1 cellular context compared by ENCODE assay signal in genomic region chr1:204087893-204088528, GRCh38.
TF ChIP-seq lines count a peak whose summit lies in the region.

No MANE protein-coding gene starts in this region.

TF ChIP-seq in H1, 55 proteins besides CTCF, POLR2A, EP300 and RAD21:
- TF ChIP-seq E2F6 (IDR thresholded peaks at IDR 0.05) (no peak), CHD1 (IDR thresholded peaks at IDR 0.05; ENCODE audit: low read depth, low read length) (no peak), RFX5 (IDR thresholded peaks at IDR 0.05; ENCODE audit: borderline replicate concordance, low read depth, low read length) (no peak), HDAC6 (IDR thresholded peaks at IDR 0.05; ENCODE audit: low read depth, low read length) (no peak), SIN3A (conservative IDR thresholded peaks at IDR 0.05 in 1 of 2, IDR thresholded peaks at IDR 0.05 in 1 of 2; ENCODE audit: low read depth in 1 of 2, low read length in 2 of 2) (no peak), SP1 (IDR thresholded peaks at IDR 0.05; ENCODE audit: low read depth, low read length) (no peak), ATF3 (IDR thresholded peaks at IDR 0.05; ENCODE audit: insufficient read depth, low read depth, low read length) (no peak), ZNF274 (IDR thresholded peaks at IDR 0.05; ENCODE audit: borderline replicate concordance, extremely low read depth, low read length) (no peak), TAF7 (optimal IDR thresholded peaks at IDR 0.05; ENCODE audit: borderline replicate concordance, low read depth, low read length) (no peak), SP2 (IDR thresholded peaks at IDR 0.05; ENCODE audit: low read length) (no peak), RXRA (IDR thresholded peaks at IDR 0.05; ENCODE audit: insufficient read depth, low read depth, low read length) (no peak), BACH1 (IDR thresholded peaks at IDR 0.05; ENCODE audit: low read length) (no peak), KDM1A (IDR thresholded peaks at IDR 0.05; ENCODE audit: borderline replicate concordance, low read length) (no peak), SP4 (IDR thresholded peaks at IDR 0.05; ENCODE audit: low read length) (no peak), EGR1 (IDR thresholded peaks at IDR 0.05; ENCODE audit: borderline replicate concordance, low read depth, low read length) (no peak), YY1 (IDR thresholded peaks at IDR 0.05; ENCODE audit: low read depth, low read length) (no peak)
TF ChIP-seq in H1: peak in this region for 0.
